In genomic region chr4:148955926-148956325, GRCh38 we compare ENCODE assay signal across 22 cellular contexts.
DNase-seq lines count a peak whose midpoint lies in the region; ATAC-seq and TF ChIP-seq lines count a peak whose summit lies in the region.
"Had no signal": no experiment of that assay in that cellular context is flagged by ENCODE, and none has a peak within 500 bp of the region (broad histone marks: within the 10 kb centered on the region; RNA-seq: fewer than 3 reads in every experiment).

No MANE protein-coding gene starts in this region.

- no peaks in the 10 kb centered on the region for H3K79me1 ChIP-seq in IMR-90 (ENCODE audit: low read depth in 1 of 2, low read length in 2 of 2)
- no peaks in the 10 kb centered on the region for H3K79me1 ChIP-seq in mesenchymal stem cell (replicated peaks; ENCODE audit: low read length, poor library complexity, severe bottlenecking)

- H3K9me1 ChIP-seq in IMR-90 (ENCODE audit: insufficient read depth, low read length) = no peaks in the 10 kb centered on the region

- H3K18ac ChIP-seq in IMR-90 (ENCODE audit: low read depth, low read length) = no peak overlapping the region
- no peak overlapping the region for H3K18ac ChIP-seq in mesenchymal stem cell (ENCODE audit: low read depth in 1 of 2, low read length in 2 of 2)

- H3K4me2 ChIP-seq in IMR-90 (ENCODE audit: low read depth, low read length) (no peak overlapping the region), mesenchymal stem cell (ENCODE audit: low read length, poor library complexity, severe bottlenecking) (no peak overlapping the region)

- no peak for ATAC-seq in IMR-90 (ENCODE audit: low read depth)
- no peak for ATAC-seq in stimulated activated naive B cell treated with anti-CD40 and anti-IgM and Interleukin-4, amounts not matched to agents 10 μg/mL and 1 μg/mL and 100 μg/mL, for 72 hours (replicated peaks)
- ATAC-seq: CD8-positive, alpha-beta T cell had no signal

- no peaks in the 10 kb centered on the region for H3K36me3 Mint-ChIP-seq in stimulated activated naive B cell treated with anti-CD40 and anti-IgM and Interleukin-4, amounts not matched to agents 10 μg/mL and 1 μg/mL and 100 μg/mL, for 72 hours
- H3K36me3 Mint-ChIP-seq: CD8-positive, alpha-beta T cell had no signal

- H3K9ac ChIP-seq in IMR-90 (ENCODE audit: low read depth, low read length) (no peak overlapping the region), mesenchymal stem cell (ENCODE audit: low read length) (no peak overlapping the region)

- no peaks in the 10 kb centered on the region for H3K4me1 Mint-ChIP-seq in stimulated activated naive B cell treated with anti-CD40 and anti-IgM and Interleukin-4, amounts not matched to agents 10 μg/mL and 1 μg/mL and 100 μg/mL, for 72 hours

- CTCF ChIA-PET in IMR-90 (lab: Yijun Ruan, JAX) = interaction anchor here (0.6 kb wide), 1 partner anchor 225 kb away, joined by 3 read pairs; no protein-coding TSS in a partner anchor

- H3K36me3 ChIP-seq in IMR-90 (ENCODE audit: control insufficient read depth, insufficient read depth, low read length) (no peaks in the 10 kb centered on the region), mesenchymal stem cell (ENCODE audit: control insufficient read depth in 1 of 2, insufficient read depth in 2 of 2, low read depth in 1 of 2, low read length in 2 of 2) (no peaks in the 10 kb centered on the region)
- H3K36me3 ChIP-seq: MG63 had no signal

- no peaks in the 10 kb centered on the region for H3K9me3 ChIP-seq in IMR-90 (ENCODE audit: control insufficient read depth, insufficient read depth, low read length)
- no peaks in the 10 kb centered on the region for H3K9me3 ChIP-seq in mesenchymal stem cell (ENCODE audit: control insufficient read depth, low read length)
- H3K9me3 ChIP-seq: MG63 had no signal

- H2AK9ac ChIP-seq in IMR-90 (replicated peaks; ENCODE audit: low read depth, low read length, poor library complexity) = no peak overlapping the region

- H2AFZ ChIP-seq in IMR-90 (replicated peaks; ENCODE audit: low read length, poor library complexity) = no peak overlapping the region
- H2AFZ ChIP-seq in mesenchymal stem cell (ENCODE audit: low read depth, low read length) = no peak overlapping the region

- H2BK120ac ChIP-seq in IMR-90 (ENCODE audit: low read depth, low read length) = no peak overlapping the region
- H2BK120ac ChIP-seq in mesenchymal stem cell (ENCODE audit: low read depth, low read length) = no peak overlapping the region

- TF ChIP-seq POLR2A in IMR-90 (IDR thresholded peaks at IDR 0.05; ENCODE audit: low read depth, low read length) = no peak

- H4K20me1 ChIP-seq in IMR-90 (ENCODE audit: insufficient read depth, low read length) = no peaks in the 10 kb centered on the region

- H3K27me3 ChIP-seq in IMR-90 (ENCODE audit: control insufficient read depth, insufficient read depth, low read length) (no peaks in the 10 kb centered on the region), mesenchymal stem cell (ENCODE audit: control insufficient read depth in 1 of 2, insufficient read depth in 1 of 2, low read length in 2 of 2) (no peaks in the 10 kb centered on the region)
- H3K27me3 ChIP-seq: MG63 had no signal

- no peak for TF ChIP-seq RAD21 in IMR-90 (IDR thresholded peaks at IDR 0.05; ENCODE audit: low read length)

- H2BK5ac ChIP-seq in IMR-90 (ENCODE audit: low read depth, low read length, poor library complexity, severe bottlenecking) = no peak overlapping the region
- no peak overlapping the region for H2BK5ac ChIP-seq in mesenchymal stem cell (ENCODE audit: low read depth, low read length, poor library complexity, severe bottlenecking)

- peak; percentile 3 for DNase-seq in AG08395 (ENCODE audit: low spot score)
- peak; percentile 21 for DNase-seq in IMR-90
- peak; percentile 5 for DNase-seq in astrocyte of the hippocampus (ENCODE audit: low read depth, low spot score)
- DNase-seq in mesenchymal stem cell = peak; percentile 1
- DNase-seq in stimulated activated naive B cell treated with anti-CD40 and anti-IgM and Interleukin-4, amounts not matched to agents 10 μg/mL and 1 μg/mL and 100 μg/mL, for 72 hours = no peak
- no peak for DNase-seq in GDM1 (lab: John Stamatoyannopoulos, UW)
- no peak for DNase-seq in posterior vena cava (ENCODE audit: low spot score)
- DNase-seq in GM03348 (ENCODE audit: low spot score) = no peak
- DNase-seq: ACHN; AML-193; C1 segment of cervical spinal cord; CD8-positive, alpha-beta T cell; DMS153; Karpas-422; MG63; NCI-H1417 treated with DMSO at 0.1 percent for 48 hours; NCI-H187; NCI-H446; NCI-H526; Right ventricle myocardium superior had no signal

- dilution Hi-C loops in IMR-90 (cut with HindIII; ENCODE audit: low sequenced_read_pairs, unreplicated experiment) = no loop called here

- H2AK5ac ChIP-seq in IMR-90 (ENCODE audit: low read depth, low read length) (no peak overlapping the region), mesenchymal stem cell (ENCODE audit: low read length, severe bottlenecking) (no peak overlapping the region)

- POLR2A ChIA-PET in IMR-90 (lab: Charles Lee; ENCODE audit: unreplicated experiment) = no interaction called here

- no peak overlapping the region for H2BK12ac ChIP-seq in mesenchymal stem cell (ENCODE audit: low read length in 2 of 2)

- no peak overlapping the region for H2BK20ac ChIP-seq in IMR-90 (ENCODE audit: low read depth, low read length)

- H3K4ac ChIP-seq in IMR-90 (ENCODE audit: low read depth, low read length) (no peak overlapping the region), mesenchymal stem cell (ENCODE audit: low read depth in 1 of 2, low read length in 2 of 2) (no peak overlapping the region)

- BruUV-seq in IMR-90 (replicated peaks; lab: Mats Ljungman, UMichigan) = no TSS peak

- H3K27ac Mint-ChIP-seq in stimulated activated naive B cell treated with anti-CD40 and anti-IgM and Interleukin-4, amounts not matched to agents 10 μg/mL and 1 μg/mL and 100 μg/mL, for 72 hours = no peak overlapping the region
- H3K27ac Mint-ChIP-seq: CD8-positive, alpha-beta T cell had no signal

- no peak overlapping the region for H3K27ac ChIP-seq in IMR-90 (ENCODE audit: insufficient read depth, low read length)
- no peak overlapping the region for H3K27ac ChIP-seq in mesenchymal stem cell (ENCODE audit: low read length, poor library complexity, severe bottlenecking)
- H3K27ac ChIP-seq: 22Rv1, SK-N-MC had no signal

- in situ Hi-C loops in IMR-90 (cut with MboI; ENCODE audit: low sequenced_read_pairs) = loop anchor here (25.0 kb wide), 1 partner anchor 931 kb away; no protein-coding TSS in a partner anchor

- H2BK15ac ChIP-seq in IMR-90 (ENCODE audit: low read depth, low read length) (no peak overlapping the region), mesenchymal stem cell (ENCODE audit: low read depth, poor library complexity, severe bottlenecking) (no peak overlapping the region)

- no peak overlapping the region for H4K8ac ChIP-seq in IMR-90 (ENCODE audit: low read depth in 2 of 2, low read length in 2 of 2)
- no peak overlapping the region for H4K8ac ChIP-seq in mesenchymal stem cell (ENCODE audit: low read length)

- no peak overlapping the region for H4K5ac ChIP-seq in IMR-90 (ENCODE audit: low read depth, low read length)

- WGBS in IMR-90 (ENCODE audit: extremely low coverage in 2 of 2, insufficient read length in 1 of 2), 2 experiments = no CpG with 5 or more reads among the region's 1 CpG
- WGBS in mesenchymal stem cell = 73% methylated on average over 1 of the region's 1 CpG

- H3K4me1 ChIP-seq in IMR-90 (ENCODE audit: control insufficient read depth, insufficient read depth, low read length) = peaks cover 4% of the 10 kb centered on the region; the same call in 1 of the 2 replicates
- H3K4me1 ChIP-seq in mesenchymal stem cell (ENCODE audit: control insufficient read depth, insufficient read depth, low read depth, low read length) = no peaks in the 10 kb centered on the region

- H3K4me3 ChIP-seq in IMR-90 (ENCODE audit: insufficient read depth, low read depth, low read length) (no peak overlapping the region), mesenchymal stem cell (ENCODE audit: insufficient read depth in 1 of 2, low read depth in 1 of 2, low read length in 2 of 2) (no peak overlapping the region)
- H3K4me3 ChIP-seq: MG63, SK-N-MC had no signal

- H3K23ac ChIP-seq in IMR-90 (ENCODE audit: low read depth, low read length) = no peak overlapping the region
- no peak overlapping the region for H3K23ac ChIP-seq in mesenchymal stem cell (ENCODE audit: low read length in 2 of 2)

- H3K27me3 Mint-ChIP-seq in stimulated activated naive B cell treated with anti-CD40 and anti-IgM and Interleukin-4, amounts not matched to agents 10 μg/mL and 1 μg/mL and 100 μg/mL, for 72 hours = no peaks in the 10 kb centered on the region

- TF ChIP-seq CTCF in IMR-90 (conservative IDR thresholded peaks at IDR 0.05; ENCODE audit: low read depth, low read length) = no peak

- H3K14ac ChIP-seq in IMR-90 (replicated peaks; ENCODE audit: low read depth, low read length) = no peak overlapping the region
- H3K14ac ChIP-seq in mesenchymal stem cell (ENCODE audit: low read length in 2 of 2) = no peak overlapping the region

- intact Hi-C loops in IMR-90 (cut with micrococcal nuclease) = no loop called here
- intact Hi-C loops in posterior vena cava (cut with DNase I) = no loop called here

- no peak overlapping the region for H3K4me3 Mint-ChIP-seq in stimulated activated naive B cell treated with anti-CD40 and anti-IgM and Interleukin-4, amounts not matched to agents 10 μg/mL and 1 μg/mL and 100 μg/mL, for 72 hours
- H3K4me3 Mint-ChIP-seq: CD8-positive, alpha-beta T cell had no signal

- H3K9me3 Mint-ChIP-seq in stimulated activated naive B cell treated with anti-CD40 and anti-IgM and Interleukin-4, amounts not matched to agents 10 μg/mL and 1 μg/mL and 100 μg/mL, for 72 hours = no peaks in the 10 kb centered on the region
- H3K9me3 Mint-ChIP-seq: CD8-positive, alpha-beta T cell had no signal

- no peak overlapping the region for H3K56ac ChIP-seq in IMR-90 (ENCODE audit: extremely low read depth, insufficient read depth, low read length)

- H4K91ac ChIP-seq in IMR-90 (ENCODE audit: insufficient read depth, low read depth, low read length) = no peak overlapping the region
- no peak overlapping the region for H4K91ac ChIP-seq in mesenchymal stem cell (ENCODE audit: low read length)

TF ChIP-seq in IMR-90, 13 proteins besides CTCF, POLR2A, EP300 and RAD21 (continues in another document):
- TF ChIP-seq NFE2L2 (IDR thresholded peaks at IDR 0.05; ENCODE audit: low read depth, low read length) = no peak
- TF ChIP-seq RCOR1 (IDR thresholded peaks at IDR 0.05; ENCODE audit: insufficient replicate concordance, low read length) = no peak
- TF ChIP-seq BHLHE40 (IDR thresholded peaks at IDR 0.05; ENCODE audit: low read depth, low read length) = no peak
- TF ChIP-seq FOS (IDR thresholded peaks at IDR 0.05; ENCODE audit: low read depth, low read length) = no peak
- TF ChIP-seq USF2 (IDR thresholded peaks at IDR 0.05; ENCODE audit: low read depth, low read length) = no peak
- no peak for TF ChIP-seq SMC3 (IDR thresholded peaks at IDR 0.05; ENCODE audit: low read depth, low read length)

Comparison
In these comparisons a context has a peak if more than half of its experiments do, and no peak if none do; other contexts are left out.
1. DNase-seq: peak in AG08395 (single experiment), IMR-90 (single experiment), astrocyte of the hippocampus (single experiment) and mesenchymal stem cell (single experiment); none in stimulated activated naive B cell treated with anti-CD40 and anti-IgM and Interleukin-4, amounts not matched to agents 10 μg/mL and 1 μg/mL and 100 μg/mL, for 72 hours (single experiment), GDM1 (single experiment), posterior vena cava (single experiment) and GM03348 (single experiment).